In the genomic region with DNA sequence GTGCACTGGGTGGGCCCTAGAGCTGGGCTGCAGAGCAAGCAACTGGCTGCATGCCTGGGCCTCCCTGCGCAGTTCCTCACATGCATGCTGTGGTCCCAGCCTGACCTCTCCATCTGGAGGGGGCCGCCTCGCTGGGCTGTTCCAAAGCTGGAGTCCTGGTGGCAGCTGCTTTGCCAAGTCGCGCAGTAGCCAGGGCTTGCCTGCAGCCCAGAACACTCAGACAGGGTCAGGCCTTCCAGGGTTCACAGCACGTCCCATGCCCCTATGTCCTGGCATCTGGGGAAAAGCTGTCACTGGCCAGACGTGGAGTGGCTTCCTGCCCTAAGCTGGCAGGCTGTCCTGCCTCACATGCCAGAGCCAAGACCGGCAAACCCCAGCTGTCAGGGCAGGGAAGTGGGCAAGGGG, we compare ENCODE assay signal across 14 cellular contexts. TPM values are rescaled to one million over a fixed set of nuclear protein-coding genes. Genes with fewer than 3 reads are reported as not detected.
DNase-seq lines count a peak whose midpoint lies in the region; ATAC-seq and TF ChIP-seq lines count a peak whose summit lies in the region.
"Had no signal": no experiment of that assay in that cellular context is flagged by ENCODE, and none has a peak within 500 bp of the region (broad histone marks: within the 10 kb centered on the region; RNA-seq: fewer than 3 reads in every experiment).

No MANE protein-coding gene starts in this region.

- no peaks in the 10 kb centered on the region for H3K9me3 ChIP-seq in mucosa of descending colon
- no peaks in the 10 kb centered on the region for H3K9me3 ChIP-seq in suprapubic skin

- H3K27ac ChIP-seq in angular gyrus (ENCODE audit: low read depth, low read length), result peak overlapping the region; percentile 86
- H3K27ac ChIP-seq in suprapubic skin, result peak overlapping the region; percentile 70

- peak; percentile 48 for ATAC-seq in mucosa of descending colon
- ATAC-seq in HG03280 (IDR thresholded peaks at IDR 0.05; ENCODE audit: unreplicated experiment), result no peak
- ATAC-seq: activated CD4-positive, alpha-beta T cell treated with anti-CD3 and anti-CD28 coated beads for 36 hours; HCT116 had no signal

- DNase-seq in fibroblast of the aortic adventitia (ENCODE audit: low read depth), result peak; percentile 78
- DNase-seq in mucosa of descending colon, result peak; percentile 50 to 81 (median 66)
- DNase-seq in suprapubic skin (ENCODE audit: low spot score in 2 of 2), result peak; percentile 81 to 92
- no peak for DNase-seq in T-helper 2 cell treated with Interferon-gamma antibody and Interleukin-4, amounts not matched to agents 5 μg/mL and 100 μg/mL, for 36 hours (ENCODE audit: low spot score)
- DNase-seq in dedifferentiated amniotic fluid mesenchymal stem cell (ENCODE audit: extremely low spot score), result no peak
- no peak for DNase-seq in OCI-M1 (lab: John Stamatoyannopoulos, UW)
- DNase-seq: activated CD4-positive, alpha-beta T cell treated with anti-CD3 and anti-CD28 coated beads for 36 hours; NCI-H2081 treated with DMSO at 0.1 percent for 48 hours; retina; SIG-M5 had no signal

- no peak for TF ChIP-seq CTCF in fibroblast of the aortic adventitia (IDR thresholded peaks at IDR 0.05; ENCODE audit: insufficient read depth, low read length)
- TF ChIP-seq CTCF in mucosa of descending colon (IDR thresholded peaks at IDR 0.05), result no peak
- no peak for TF ChIP-seq CTCF in suprapubic skin (IDR thresholded peaks at IDR 0.05)

- TF ChIP-seq EP300 in suprapubic skin (IDR thresholded peaks at IDR 0.05), result no peak

- H3K27me3 Mint-ChIP-seq in T-helper 2 cell treated with Interferon-gamma antibody and Interleukin-4, amounts not matched to agents 5 μg/mL and 100 μg/mL, for 36 hours (ENCODE audit: low read depth), result no peaks in the 10 kb centered on the region
- H3K27me3 Mint-ChIP-seq: activated CD4-positive, alpha-beta T cell treated with anti-CD3 and anti-CD28 coated beads for 36 hours; activated naive CD8-positive, alpha-beta T cell had no signal

- no peak overlapping the region for H3K4me3 Mint-ChIP-seq in T-helper 2 cell treated with Interferon-gamma antibody and Interleukin-4, amounts not matched to agents 5 μg/mL and 100 μg/mL, for 36 hours
- H3K4me3 Mint-ChIP-seq: activated CD4-positive, alpha-beta T cell treated with anti-CD3 and anti-CD28 coated beads for 36 hours; activated naive CD8-positive, alpha-beta T cell had no signal

- no peak overlapping the region for H3K4me3 ChIP-seq in fibroblast of the aortic adventitia (ENCODE audit: low read depth, low read length)
- H3K4me3 ChIP-seq in mucosa of descending colon, result no peak overlapping the region
- no peak overlapping the region for H3K4me3 ChIP-seq in suprapubic skin

- H3K9me3 Mint-ChIP-seq in T-helper 2 cell treated with Interferon-gamma antibody and Interleukin-4, amounts not matched to agents 5 μg/mL and 100 μg/mL, for 36 hours, result no peaks in the 10 kb centered on the region

- no peak for TF ChIP-seq POLR2A in suprapubic skin (IDR thresholded peaks at IDR 0.05)

- no peaks in the 10 kb centered on the region for H3K4me1 Mint-ChIP-seq in T-helper 2 cell treated with Interferon-gamma antibody and Interleukin-4, amounts not matched to agents 5 μg/mL and 100 μg/mL, for 36 hours (ENCODE audit: low read depth)
- H3K4me1 Mint-ChIP-seq: activated CD4-positive, alpha-beta T cell treated with anti-CD3 and anti-CD28 coated beads for 36 hours had no signal

- H3K4me1 ChIP-seq in mucosa of descending colon (ENCODE audit: low read depth), result no peaks in the 10 kb centered on the region
- H3K4me1 ChIP-seq in suprapubic skin, result peaks cover 36% of the 10 kb centered on the region

- H3K36me3 ChIP-seq in mucosa of descending colon (ENCODE audit: low read depth), result no peaks in the 10 kb centered on the region
- peaks cover 43% of the 10 kb centered on the region for H3K36me3 ChIP-seq in suprapubic skin

- 55% methylated on average over 2 of the region's 8 CpGs for WGBS in suprapubic skin

- H3K27ac Mint-ChIP-seq in T-helper 2 cell treated with Interferon-gamma antibody and Interleukin-4, amounts not matched to agents 5 μg/mL and 100 μg/mL, for 36 hours, result no peak overlapping the region
- H3K27ac Mint-ChIP-seq: activated CD4-positive, alpha-beta T cell treated with anti-CD3 and anti-CD28 coated beads for 36 hours; activated naive CD8-positive, alpha-beta T cell had no signal

- intact Hi-C loops in mucosa of descending colon (cut with DNase I, micrococcal nuclease), result no loop called here

- no peaks in the 10 kb centered on the region for H3K27me3 ChIP-seq in suprapubic skin

- peaks cover 27% of the 10 kb centered on the region for H3K36me3 Mint-ChIP-seq in T-helper 2 cell treated with Interferon-gamma antibody and Interleukin-4, amounts not matched to agents 5 μg/mL and 100 μg/mL, for 36 hours (ENCODE audit: low read depth)

RNA-seq across cellular contexts. Expression of a gene that starts 16.5 kb away (rescaled TPM):
- 4.7 and 28.0 TPM in 2 replicates for total RNA-seq in fibroblast of the aortic adventitia (ENCODE audit: low replicate concordance)
- 10 to 100 TPM in 2 of 3 donors, 1 to 10 TPM in 1; 7.0 to 27.4 (median 11.6) TPM for total RNA-seq in mucosa of descending colon
- total RNA-seq in suprapubic skin, result 1 to 10 TPM; 1.9 to 8.3 (median 5.7) TPM

RNA-seq across cellular contexts. Expression of a gene that starts 35.5 kb away (rescaled TPM):
- total RNA-seq in fibroblast of the aortic adventitia (ENCODE audit: low replicate concordance) (46.4 and 75.9 TPM in 2 replicates), mucosa of descending colon (10 to 100 TPM; 32.8 to 62.9 (median 35.5) TPM), suprapubic skin (10 to 100 TPM; 17.8 to 35.8 (median 27.4) TPM)

RNA-seq across cellular contexts. Expression of a gene that starts 36.4 kb away (rescaled TPM):
- total RNA-seq in fibroblast of the aortic adventitia (ENCODE audit: low replicate concordance) (8.7 and 32.4 TPM in 2 replicates), mucosa of descending colon (10 to 100 TPM in 2 of 3 donors, 1 to 10 TPM in 1; 8.9 to 14.4 (median 11.4) TPM), suprapubic skin (10 to 100 TPM in 1 of 4 donors, 1 to 10 TPM in 3; 4.5 to 19.7 (median 7.3) TPM)

RNA-seq across cellular contexts. Expression of a gene that starts 56.4 kb away (rescaled TPM):
- 0.27 TPM in 1 of 2 replicates, not detected in the other for total RNA-seq in fibroblast of the aortic adventitia (ENCODE audit: low replicate concordance)
- total RNA-seq in mucosa of descending colon, result under 1 TPM in 2 of 3 donors, not detected in 1; 0.14 to 0.53 TPM
- under 1 TPM in 3 of 4 donors, not detected in 1; 0.32 to 0.76 (median 0.64) TPM for total RNA-seq in suprapubic skin

Comparison
In these comparisons a context has a peak if more than half of its experiments do, and no peak if none do; other contexts are left out.
1. DNase-seq: peak in fibroblast of the aortic adventitia (single experiment), mucosa of descending colon (3 of 3) and suprapubic skin (2 of 2); none in T-helper 2 cell treated with Interferon-gamma antibody and Interleukin-4, amounts not matched to agents 5 μg/mL and 100 μg/mL, for 36 hours (single experiment), dedifferentiated amniotic fluid mesenchymal stem cell (single experiment) and OCI-M1 (single experiment).